In the genomic region with DNA sequence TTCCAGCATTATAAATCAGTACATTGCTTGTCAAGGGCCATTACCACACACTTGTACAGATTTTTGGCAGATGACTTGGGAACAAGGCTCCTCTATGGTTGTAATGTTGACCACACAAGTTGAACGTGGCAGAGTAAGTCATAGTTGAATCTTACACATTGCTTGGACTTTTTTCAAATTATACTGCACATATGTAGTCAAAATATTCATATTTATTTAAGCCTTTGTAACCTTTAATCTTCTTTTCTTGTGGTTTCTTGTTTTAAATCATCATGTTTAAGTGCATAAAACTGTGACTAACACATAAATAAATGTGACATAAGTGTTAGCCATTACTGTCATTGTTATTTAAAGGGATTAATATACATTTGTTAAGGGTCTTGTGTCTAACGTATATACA, we compare ENCODE assay signal across 20 cellular contexts. TPM values are rescaled to one million over a fixed set of nuclear protein-coding genes. Genes with fewer than 3 reads are reported as not detected.
DNase-seq lines count a peak whose midpoint lies in the region; ATAC-seq, FAIRE-seq and TF ChIP-seq lines count a peak whose summit lies in the region.
"Had no signal": no experiment of that assay in that cellular context is flagged by ENCODE, and none has a peak within 500 bp of the region (broad histone marks: within the 10 kb centered on the region; RNA-seq: fewer than 3 reads in every experiment).

No MANE protein-coding gene starts in this region.

- TF ChIP-seq POLR2A in GM12892 (IDR thresholded peaks at IDR 0.05; ENCODE audit: low read depth, low read length) = no peak

- POLR2A ChIA-PET in activated CD4-positive, alpha-beta T cell treated with anti-CD3 and anti-CD28 coated beads for 36 hours (lab: Charles Lee) = no interaction called here
- POLR2A ChIA-PET in activated CD4-positive, alpha-beta T cell treated with anti-CD3 and anti-CD28 coated beads, Interleukin-2, amount 10 ng/mL, durations not matched to agents 7 days and 5 days (lab: Charles Lee) = no interaction called here

- CTCF ChIA-PET in activated CD4-positive, alpha-beta T cell treated with anti-CD3 and anti-CD28 coated beads for 36 hours (lab: Charles Lee) = no interaction called here
- CTCF ChIA-PET in activated CD4-positive, alpha-beta T cell treated with anti-CD3 and anti-CD28 coated beads, Interleukin-2, amount 10 ng/mL, durations not matched to agents 7 days and 5 days (lab: Charles Lee) = no interaction called here

- intact Hi-C loops in activated CD4-positive, alpha-beta T cell treated with anti-CD3 and anti-CD28 coated beads for 36 hours (cut with DNase I, micrococcal nuclease) = no loop called here

- peak; percentile 69 for ATAC-seq in activated CD4-positive, alpha-beta T cell treated with anti-CD3 and anti-CD28 coated beads for 36 hours
- peak; percentile 85 for ATAC-seq in activated T-helper 17 cell treated with anti-CD3 and anti-CD28 coated beads, Interleukin-2, amount 50 U/mL, for 72 hours (replicated peaks)
- no peak for ATAC-seq in GM19324 (IDR thresholded peaks at IDR 0.05; ENCODE audit: low FRiP score, unreplicated experiment)
- ATAC-seq: T-helper 17 cell had no signal

- no peaks in the 10 kb centered on the region for H3K9me3 Mint-ChIP-seq in activated CD4-positive, alpha-beta T cell treated with anti-CD3 and anti-CD28 coated beads for 36 hours (ENCODE audit: low read depth)
- H3K9me3 Mint-ChIP-seq in activated CD4-positive, alpha-beta T cell treated with anti-CD3 and anti-CD28 coated beads, Interleukin-2, amount 10 ng/mL, durations not matched to agents 7 days and 5 days = no peaks in the 10 kb centered on the region
- no peaks in the 10 kb centered on the region for H3K9me3 Mint-ChIP-seq in activated T-helper 17 cell treated with anti-CD3 and anti-CD28 coated beads, Interleukin-2, amount 50 U/mL, for 72 hours
- H3K9me3 Mint-ChIP-seq: activated B cell treated with CpG ODN at 0.5 μM for 24 hours; dendritic cell treated with granulocyte-macrophage colony-stimulating factor and Interleukin-4, amounts not matched to agents 40 ng/mL and 50 ng/mL, for 4 days had no signal

- no peaks in the 10 kb centered on the region for H3K27me3 Mint-ChIP-seq in activated CD4-positive, alpha-beta T cell treated with anti-CD3 and anti-CD28 coated beads for 36 hours
- H3K27me3 Mint-ChIP-seq in activated CD4-positive, alpha-beta T cell treated with anti-CD3 and anti-CD28 coated beads, Interleukin-2, amount 10 ng/mL, durations not matched to agents 7 days and 5 days = no peaks in the 10 kb centered on the region
- no peaks in the 10 kb centered on the region for H3K27me3 Mint-ChIP-seq in activated T-helper 17 cell treated with anti-CD3 and anti-CD28 coated beads, Interleukin-2, amount 50 U/mL, for 72 hours
- H3K27me3 Mint-ChIP-seq: activated B cell treated with CpG ODN at 0.5 μM for 24 hours; dendritic cell treated with granulocyte-macrophage colony-stimulating factor and Interleukin-4, amounts not matched to agents 40 ng/mL and 50 ng/mL, for 4 days; T-helper 17 cell had no signal

- no peak overlapping the region for H3K27ac Mint-ChIP-seq in activated CD4-positive, alpha-beta T cell treated with anti-CD3 and anti-CD28 coated beads for 36 hours
- no peak overlapping the region for H3K27ac Mint-ChIP-seq in activated CD4-positive, alpha-beta T cell treated with anti-CD3 and anti-CD28 coated beads, Interleukin-2, amount 10 ng/mL, durations not matched to agents 7 days and 5 days
- peak overlapping the region; percentile 12 for H3K27ac Mint-ChIP-seq in activated T-helper 17 cell treated with anti-CD3 and anti-CD28 coated beads, Interleukin-2, amount 50 U/mL, for 72 hours
- H3K27ac Mint-ChIP-seq: activated B cell treated with CpG ODN at 0.5 μM for 24 hours; dendritic cell treated with granulocyte-macrophage colony-stimulating factor and Interleukin-4, amounts not matched to agents 40 ng/mL and 50 ng/mL, for 4 days; T-helper 17 cell had no signal

- FAIRE-seq in GM12892 (lab: Jason Lieb, UNC) = no peak
- FAIRE-seq: A204.1, kidney had no signal

- peaks cover 40% of the 10 kb centered on the region for H3K36me3 Mint-ChIP-seq in activated CD4-positive, alpha-beta T cell treated with anti-CD3 and anti-CD28 coated beads for 36 hours (ENCODE audit: low read depth)
- peaks cover 72% of the 10 kb centered on the region for H3K36me3 Mint-ChIP-seq in activated CD4-positive, alpha-beta T cell treated with anti-CD3 and anti-CD28 coated beads, Interleukin-2, amount 10 ng/mL, durations not matched to agents 7 days and 5 days (ENCODE audit: low read depth)
- peaks cover 94% of the 10 kb centered on the region for H3K36me3 Mint-ChIP-seq in activated T-helper 17 cell treated with anti-CD3 and anti-CD28 coated beads, Interleukin-2, amount 50 U/mL, for 72 hours (ENCODE audit: low read depth)

- H3K4me1 Mint-ChIP-seq in activated CD4-positive, alpha-beta T cell treated with anti-CD3 and anti-CD28 coated beads for 36 hours = peaks cover 6% of the 10 kb centered on the region
- no peaks in the 10 kb centered on the region for H3K4me1 Mint-ChIP-seq in activated CD4-positive, alpha-beta T cell treated with anti-CD3 and anti-CD28 coated beads, Interleukin-2, amount 10 ng/mL, durations not matched to agents 7 days and 5 days
- peaks cover 5% of the 10 kb centered on the region for H3K4me1 Mint-ChIP-seq in activated T-helper 17 cell treated with anti-CD3 and anti-CD28 coated beads, Interleukin-2, amount 50 U/mL, for 72 hours
- H3K4me1 Mint-ChIP-seq: activated B cell treated with CpG ODN at 0.5 μM for 24 hours, neural crest cell had no signal

- DNase-seq in activated CD4-positive, alpha-beta T cell treated with anti-CD3 and anti-CD28 coated beads for 36 hours = no peak
- DNase-seq in activated CD4-positive, alpha-beta T cell treated with anti-CD3 and anti-CD28 coated beads, Interleukin-2, amount 10 ng/mL, durations not matched to agents 7 days and 5 days = no peak
- DNase-seq in fibroblast of peridontal ligament (ENCODE audit: extremely low read depth) = peak; percentile 29
- DNase-seq in stromal cell of bone marrow (ENCODE audit: low read depth) = peak; percentile 5
- DNase-seq in GM12892 (ENCODE audit: insufficient read length) = no peak
- no peak for DNase-seq in DMS114 treated with DMSO at 0.1 percent for 48 hours (lab: John Stamatoyannopoulos, UW; ENCODE audit: unreplicated experiment)
- DNase-seq: activated B cell treated with CpG ODN at 0.5 μM for 24 hours; DND-41; kidney; mesendoderm; NCI-H1694 treated with DMSO at 0.1 percent for 48 hours; SHP77; stimulated activated CD4-positive, alpha-beta T cell treated with anti-CD3 and anti-CD28 coated beads, Interleukin-12 subunit alpha, Interleukin-12 subunit beta, amount 100 ng/mL, for 4 hours; T-helper 17 cell; trophoblast cell had no signal

- no peak overlapping the region for H3K4me3 Mint-ChIP-seq in activated CD4-positive, alpha-beta T cell treated with anti-CD3 and anti-CD28 coated beads for 36 hours
- H3K4me3 Mint-ChIP-seq in activated CD4-positive, alpha-beta T cell treated with anti-CD3 and anti-CD28 coated beads, Interleukin-2, amount 10 ng/mL, durations not matched to agents 7 days and 5 days = no peak overlapping the region
- no peak overlapping the region for H3K4me3 Mint-ChIP-seq in activated T-helper 17 cell treated with anti-CD3 and anti-CD28 coated beads, Interleukin-2, amount 50 U/mL, for 72 hours
- H3K4me3 Mint-ChIP-seq: activated B cell treated with CpG ODN at 0.5 μM for 24 hours; dendritic cell treated with granulocyte-macrophage colony-stimulating factor and Interleukin-4, amounts not matched to agents 40 ng/mL and 50 ng/mL, for 4 days; neural crest cell; T-helper 17 cell had no signal

RNA-seq across cellular contexts. Expression of a gene that starts 52.1 kb away (rescaled TPM):
- 1 to 10 TPM; 2.2 to 2.4 TPM for total RNA-seq in activated CD4-positive, alpha-beta T cell treated with anti-CD3 and anti-CD28 coated beads for 36 hours
- 1 to 10 TPM; 3.4 to 3.7 TPM for total RNA-seq in activated CD4-positive, alpha-beta T cell treated with anti-CD3 and anti-CD28 coated beads, Interleukin-2, amount 10 ng/mL, durations not matched to agents 7 days and 5 days
- total RNA-seq in activated T-helper 17 cell treated with anti-CD3 and anti-CD28 coated beads, Interleukin-2, amount 50 U/mL, for 72 hours = 1 to 10 TPM; 1.9 to 2.4 TPM
- polyA plus RNA-seq in GM12892 (2012; ENCODE audit: missing spikeins) = 1.5 TPM

Comparison
In these comparisons a context has a peak if more than half of its experiments do, and no peak if none do; other contexts are left out.
1. DNase-seq: peak in fibroblast of peridontal ligament (single experiment) and stromal cell of bone marrow (single experiment); none in activated CD4-positive, alpha-beta T cell treated with anti-CD3 and anti-CD28 coated beads for 36 hours (single experiment), activated CD4-positive, alpha-beta T cell treated with anti-CD3 and anti-CD28 coated beads, Interleukin-2, amount 10 ng/mL, durations not matched to agents 7 days and 5 days (single experiment), GM12892 (single experiment) and DMS114 treated with DMSO at 0.1 percent for 48 hours (single experiment).